ENCODE assay signal across 1 cellular context in genomic region chr12:123472438-123472849, GRCh38.
A peak's percentile ranks its signal among the peaks of the same experiment; 100 is the strongest.
TF ChIP-seq lines count a peak whose summit lies in the region.

No MANE protein-coding gene starts in this region.

TF ChIP-seq in HepG2, 621 proteins besides CTCF, POLR2A, EP300 and RAD21 (continued from another document and continues in another):
- TF ChIP-seq SKIL (CRISPR knock-in tag; IDR thresholded peaks at IDR 0.05; ENCODE audit: borderline replicate concordance): peak; percentile 76
- no peak for TF ChIP-seq FOSL1 (CRISPR knock-in tag; IDR thresholded peaks at IDR 0.05; ENCODE audit: borderline replicate concordance)
- TF ChIP-seq E2F2 (CRISPR knock-in tag; IDR thresholded peaks at IDR 0.05; ENCODE audit: borderline replicate concordance): peak; percentile 40; the same call in 1 of the 2 replicates
- TF ChIP-seq ZNF124 (CRISPR knock-in tag; IDR thresholded peaks at IDR 0.05): peak; percentile 92
- TF ChIP-seq ZSCAN21 (CRISPR knock-in tag; IDR thresholded peaks at IDR 0.05; ENCODE audit: borderline replicate concordance): 0 out of 2 replicates have a peak, but pooled peaks have one; percentile 25
- TF ChIP-seq FOXO1 (CRISPR knock-in tag; IDR thresholded peaks at IDR 0.05): peak; percentile 79
- peak; percentile 55; the same call in 1 of the 2 replicates for TF ChIP-seq YEATS2 (CRISPR knock-in tag; IDR thresholded peaks at IDR 0.05; ENCODE audit: borderline replicate concordance)
- TF ChIP-seq MAFF (IDR thresholded peaks at IDR 0.05; ENCODE audit: low read depth, low read length): no peak
- TF ChIP-seq NONO (IDR thresholded peaks at IDR 0.05): no peak
- peak; percentile 84 for TF ChIP-seq NONO (CRISPR knock-in tag; conservative IDR thresholded peaks at IDR 0.05)
- TF ChIP-seq ZNF788 (CRISPR knock-in tag; IDR thresholded peaks at IDR 0.05; ENCODE audit: borderline replicate concordance): peak; percentile 54; the same call in 1 of the 2 replicates
- 0 out of 2 replicates have a peak, but pooled peaks have one; percentile 63 for TF ChIP-seq ZMAT3 (CRISPR knock-in tag; conservative IDR thresholded peaks at IDR 0.05)
- TF ChIP-seq ZNF639 (CRISPR knock-in tag; conservative IDR thresholded peaks at IDR 0.05): 0 out of 2 replicates have a peak, but pooled peaks have one; percentile 32
- peak; percentile 93 for TF ChIP-seq FOXP4 (CRISPR knock-in tag; IDR thresholded peaks at IDR 0.05)
- TF ChIP-seq HOXA3 (CRISPR knock-in tag; IDR thresholded peaks at IDR 0.05): peak; percentile 90
- peak; percentile 92 for TF ChIP-seq MED1 (CRISPR knock-in tag; IDR thresholded peaks at IDR 0.05)
- peak; percentile 57 for TF ChIP-seq CEBPG (CRISPR knock-in tag; IDR thresholded peaks at IDR 0.05)
- no peak for TF ChIP-seq ZNF260 (CRISPR knock-in tag; IDR thresholded peaks at IDR 0.05; ENCODE audit: borderline replicate concordance, low read depth)
- no peak for TF ChIP-seq ZNF749 (CRISPR knock-in tag; IDR thresholded peaks at IDR 0.05; ENCODE audit: borderline replicate concordance)
- peak; percentile 73 for TF ChIP-seq HOMEZ (CRISPR knock-in tag; IDR thresholded peaks at IDR 0.05; ENCODE audit: low read depth)
- peak; percentile 50; the same call in 1 of the 2 replicates for TF ChIP-seq KDM2A (CRISPR knock-in tag; IDR thresholded peaks at IDR 0.05; ENCODE audit: borderline replicate concordance, low read depth)
- no peak for TF ChIP-seq SMARCC2 (IDR thresholded peaks at IDR 0.05)
- TF ChIP-seq EEA1 (CRISPR knock-in tag; IDR thresholded peaks at IDR 0.05; ENCODE audit: borderline replicate concordance): no peak
- TF ChIP-seq ZNF704 (CRISPR knock-in tag; IDR thresholded peaks at IDR 0.05; ENCODE audit: borderline replicate concordance): no peak
- peak; percentile 66 for TF ChIP-seq ZNF263 (CRISPR knock-in tag; IDR thresholded peaks at IDR 0.05)
- peak; percentile 15; the same call in 1 of the 2 replicates for TF ChIP-seq KDM1A (CRISPR knock-in tag; IDR thresholded peaks at IDR 0.05)
- peak; percentile 42; the same call in 1 of the 2 replicates for TF ChIP-seq GMEB1 (CRISPR knock-in tag; IDR thresholded peaks at IDR 0.05; ENCODE audit: borderline replicate concordance)
- peak; percentile 93 for TF ChIP-seq ARID5B (CRISPR knock-in tag; IDR thresholded peaks at IDR 0.05)
- TF ChIP-seq ZNF280D (CRISPR knock-in tag; IDR thresholded peaks at IDR 0.05): peak; percentile 60; the same call in 1 of the 2 replicates
- peak; percentile 74; the same call in 1 of the 2 replicates for TF ChIP-seq NR2F2 (IDR thresholded peaks at IDR 0.05; ENCODE audit: borderline replicate concordance, low read depth)
- peak; percentile 25; the same call in 1 of the 2 replicates for TF ChIP-seq MIER3 (CRISPR knock-in tag; IDR thresholded peaks at IDR 0.05; ENCODE audit: borderline replicate concordance)
- peak; percentile 85 for TF ChIP-seq NCOA2 (CRISPR knock-in tag; IDR thresholded peaks at IDR 0.05)
- TF ChIP-seq MIER2 (CRISPR knock-in tag; IDR thresholded peaks at IDR 0.05): peak; percentile 45; the same call in 1 of the 2 replicates
- TF ChIP-seq ZNF205 (CRISPR knock-in tag; IDR thresholded peaks at IDR 0.05): peak; percentile 65; the same call in 1 of the 2 replicates
- TF ChIP-seq HHEX (CRISPR knock-in tag; IDR thresholded peaks at IDR 0.05): peak; percentile 37; the same call in 1 of the 2 replicates
- TF ChIP-seq KMT2B (CRISPR knock-in tag; IDR thresholded peaks at IDR 0.05): peak; percentile 49; the same call in 1 of the 2 replicates
- no peak for TF ChIP-seq TBP (CRISPR knock-in tag; IDR thresholded peaks at IDR 0.05)
- peak; percentile 56; the same call in 1 of the 3 replicates for TF ChIP-seq MXI1 (IDR thresholded peaks at IDR 0.05; ENCODE audit: borderline replicate concordance, low read depth, low read length)
- TF ChIP-seq PITX1 (CRISPR knock-in tag; IDR thresholded peaks at IDR 0.05): peak; percentile 88
- TF ChIP-seq REL (CRISPR knock-in tag; conservative IDR thresholded peaks at IDR 0.05): peak; percentile 71; the same call in 1 of the 2 replicates
